ENCODE assay signal across 15 cellular contexts in the genomic region with DNA sequence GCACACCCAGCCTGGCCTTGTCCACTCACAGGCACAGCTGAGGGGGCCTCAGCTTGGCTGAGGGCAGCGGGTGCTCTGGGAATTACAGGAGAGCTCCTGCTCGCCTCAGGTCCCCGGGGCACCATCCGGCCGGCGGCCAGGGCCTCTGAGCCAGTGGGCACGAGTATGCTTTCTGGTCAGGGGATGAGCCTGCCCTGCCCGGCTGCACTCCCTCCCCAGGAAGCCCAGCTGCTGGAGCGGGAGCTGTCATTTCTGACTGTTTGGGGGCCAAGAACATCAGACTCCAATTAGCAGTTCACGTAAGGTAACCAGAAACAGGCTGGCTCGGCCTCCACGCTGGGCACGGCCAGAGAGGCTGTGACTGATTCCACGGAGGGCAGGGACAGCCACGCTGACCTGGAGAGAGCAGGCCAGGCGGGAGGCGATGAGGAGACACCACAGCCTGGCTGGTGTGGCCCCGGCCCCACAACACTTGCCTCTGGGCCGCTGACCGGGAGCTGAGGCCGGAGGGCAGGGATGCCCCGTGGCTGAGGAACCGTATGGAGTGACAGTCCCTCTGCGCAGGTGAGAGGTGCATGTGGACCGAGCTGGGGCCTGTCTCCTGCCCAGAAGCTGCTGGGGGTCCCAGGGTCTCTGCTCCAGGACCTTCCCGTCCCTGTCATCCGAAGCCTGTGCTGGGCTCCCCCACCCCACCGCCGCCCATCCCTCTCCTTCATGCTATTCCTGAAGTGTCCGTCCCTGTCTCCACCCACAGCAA. TPM values are rescaled to one million over a fixed set of nuclear protein-coding genes. Genes with fewer than 3 reads are reported as not detected.
DNase-seq lines count a peak whose midpoint lies in the region; ATAC-seq and TF ChIP-seq lines count a peak whose summit lies in the region.
"Had no signal": no experiment of that assay in that cellular context is flagged by ENCODE, and none has a peak within 500 bp of the region (broad histone marks: within the 10 kb centered on the region; RNA-seq: fewer than 3 reads in every experiment).

No MANE protein-coding gene starts in this region.

- H3K27me3 Mint-ChIP-seq in natural killer cell treated with Interleukin-12 subunit alpha and Interleukin-12 subunit beta and Interleukin-15 and Interleukin-18, amount 100 ng/mL, for 72 hours = no peaks in the 10 kb centered on the region
- no peaks in the 10 kb centered on the region for H3K27me3 Mint-ChIP-seq in natural killer cell (ENCODE audit: low read depth in 2 of 2)
- no peaks in the 10 kb centered on the region for H3K27me3 Mint-ChIP-seq in progenitor cell of endocrine pancreas
- H3K27me3 Mint-ChIP-seq: central memory CD8-positive, alpha-beta T cell; T-helper 17 cell had no signal

- peak; percentile 58 for DNase-seq in natural killer cell treated with Interleukin-12 subunit alpha and Interleukin-12 subunit beta and Interleukin-15 and Interleukin-18, amount 100 ng/mL, for 72 hours (ENCODE audit: low spot score)
- DNase-seq in natural killer cell = no peak
- peak; percentile 75 for DNase-seq in cardiac septum (ENCODE audit: low spot score)
- DNase-seq in progenitor cell of endocrine pancreas (ENCODE audit: low spot score, unreplicated experiment) = no peak
- DNase-seq in NK-92 treated with Interleukin-12 subunit alpha and Interleukin-12 subunit beta, amount 100 ng/mL, for 24 hours (lab: John Stamatoyannopoulos, UW) = no peak
- DNase-seq in testis = no peak
- DNase-seq: activated CD4-positive, alpha-beta T cell treated with anti-CD3 and anti-CD28 coated beads, Interleukin-2, amount 50 U/mL, for 4 hours; erythroblast; NCI-H2227 treated with DMSO at 0.1 percent for 48 hours; spleen; T-helper 17 cell had no signal

- H3K36me3 ChIP-seq in testis (ENCODE audit: low read depth, missing control alignments) = no peaks in the 10 kb centered on the region
- H3K36me3 ChIP-seq: HAP-1 had no signal

- H3K4me1 Mint-ChIP-seq in natural killer cell treated with Interleukin-12 subunit alpha and Interleukin-12 subunit beta and Interleukin-15 and Interleukin-18, amount 100 ng/mL, for 72 hours (ENCODE audit: low read depth in 2 of 2) = peaks cover 2 to 7% of the 10 kb centered on the region in 2 donors
- peaks cover 7 to 12% of the 10 kb centered on the region in 2 donors for H3K4me1 Mint-ChIP-seq in natural killer cell
- H3K4me1 Mint-ChIP-seq in progenitor cell of endocrine pancreas (ENCODE audit: low read depth) = peaks cover 7% of the 10 kb centered on the region

- H3K9me3 Mint-ChIP-seq in natural killer cell treated with Interleukin-12 subunit alpha and Interleukin-12 subunit beta and Interleukin-15 and Interleukin-18, amount 100 ng/mL, for 72 hours = no peaks in the 10 kb centered on the region
- no peaks in the 10 kb centered on the region for H3K9me3 Mint-ChIP-seq in natural killer cell
- H3K9me3 Mint-ChIP-seq in progenitor cell of endocrine pancreas (ENCODE audit: low read depth) = no peaks in the 10 kb centered on the region
- H3K9me3 Mint-ChIP-seq: central memory CD8-positive, alpha-beta T cell had no signal

- H3K27me3 ChIP-seq in testis = no peaks in the 10 kb centered on the region
- H3K27me3 ChIP-seq: spleen had no signal

- no peak overlapping the region for H3K27ac Mint-ChIP-seq in natural killer cell treated with Interleukin-12 subunit alpha and Interleukin-12 subunit beta and Interleukin-15 and Interleukin-18, amount 100 ng/mL, for 72 hours
- H3K27ac Mint-ChIP-seq in natural killer cell (no peak overlapping the region), progenitor cell of endocrine pancreas (peak overlapping the region; percentile 91)
- H3K27ac Mint-ChIP-seq: T-helper 17 cell had no signal

- WGBS in testis, 2 donors = 80 to 95% methylated on average over 12 to 30 of the region's 30 CpGs

- no peak for TF ChIP-seq CTCF in natural killer cell (IDR thresholded peaks at IDR 0.05)
- no peak for TF ChIP-seq CTCF in progenitor cell of endocrine pancreas (IDR thresholded peaks at IDR 0.05; ENCODE audit: unreplicated experiment)
- no peak for TF ChIP-seq CTCF in testis (IDR thresholded peaks at IDR 0.05)

- H3K27ac ChIP-seq in testis = peak overlapping the region in 1 of 2 donors; percentile 41

- intact Hi-C loops in natural killer cell (cut with micrococcal nuclease) = no loop called here
- intact Hi-C loops in cardiac septum (cut with DNase I) = no loop called here
- intact Hi-C loops in testis (cut with DNase I; ENCODE audit: low total_unique reads) = no loop called here

- H3K9me3 ChIP-seq in testis = no peaks in the 10 kb centered on the region
- H3K9me3 ChIP-seq: HAP-1, spleen had no signal

- peaks cover 37% of the 10 kb centered on the region for H3K4me1 ChIP-seq in testis

- ATAC-seq in natural killer cell treated with Interleukin-12 subunit alpha and Interleukin-12 subunit beta and Interleukin-15 and Interleukin-18, amount 100 ng/mL, for 72 hours = no peak
- ATAC-seq in natural killer cell = no peak
- no peak for ATAC-seq in HG02938 (IDR thresholded peaks at IDR 0.05; ENCODE audit: unreplicated experiment)
- ATAC-seq in HG02623 (IDR thresholded peaks at IDR 0.05; ENCODE audit: unreplicated experiment) = no peak
- ATAC-seq: T-helper 17 cell had no signal

- H3K4me3 ChIP-seq in testis = no peak overlapping the region
- H3K4me3 ChIP-seq: HAP-1, spleen had no signal

- H3K4me3 Mint-ChIP-seq in natural killer cell treated with Interleukin-12 subunit alpha and Interleukin-12 subunit beta and Interleukin-15 and Interleukin-18, amount 100 ng/mL, for 72 hours = no peak overlapping the region
- H3K4me3 Mint-ChIP-seq in natural killer cell = no peak overlapping the region
- H3K4me3 Mint-ChIP-seq in progenitor cell of endocrine pancreas (ENCODE audit: low read depth) = no peak overlapping the region
- H3K4me3 Mint-ChIP-seq: central memory CD8-positive, alpha-beta T cell; T-helper 17 cell had no signal

- peaks cover 2% of the 10 kb centered on the region for H3K36me3 Mint-ChIP-seq in natural killer cell treated with Interleukin-12 subunit alpha and Interleukin-12 subunit beta and Interleukin-15 and Interleukin-18, amount 100 ng/mL, for 72 hours
- H3K36me3 Mint-ChIP-seq in natural killer cell = no peaks in the 10 kb centered on the region
- H3K36me3 Mint-ChIP-seq in progenitor cell of endocrine pancreas (ENCODE audit: insufficient read depth) = no peaks in the 10 kb centered on the region

- TF ChIP-seq POLR2A in testis (IDR thresholded peaks at IDR 0.05) = no peak

RNA-seq across cellular contexts. Expression of a gene that starts 15.5 kb away (rescaled TPM):
- total RNA-seq in natural killer cell treated with Interleukin-12 subunit alpha and Interleukin-12 subunit beta and Interleukin-15 and Interleukin-18, amount 100 ng/mL, for 72 hours = 10 to 100 TPM; 26.3 to 29.2 TPM
- total RNA-seq in natural killer cell (10 to 100 TPM; 22.3 to 28.1 (median 23.9) TPM), cardiac septum (17.3 TPM), progenitor cell of endocrine pancreas (33.6 and 35.3 TPM in 2 replicates), testis (10 to 100 TPM; 20.8 to 20.9 TPM)
- polyA plus RNA-seq in testis (ENCODE audit: insufficient read depth, low read depth, low replicate concordance) = 24.3 TPM

Comparison
In these comparisons a context has a peak if more than half of its experiments do, and no peak if none do; other contexts are left out.
1. DNase-seq: peak in natural killer cell treated with Interleukin-12 subunit alpha and Interleukin-12 subunit beta and Interleukin-15 and Interleukin-18, amount 100 ng/mL, for 72 hours (single experiment) and cardiac septum (single experiment); none in natural killer cell (single experiment), progenitor cell of endocrine pancreas (single experiment), NK-92 treated with Interleukin-12 subunit alpha and Interleukin-12 subunit beta, amount 100 ng/mL, for 24 hours (single experiment) and testis (single experiment).